11 cellular contexts compared by ENCODE assay signal in genomic region chrX:79367907-79368306, GRCh38. TPM values are rescaled to one million over a fixed set of nuclear protein-coding genes. Genes with fewer than 3 reads are reported as not detected.
DNase-seq lines count a peak whose midpoint lies in the region; ATAC-seq and TF ChIP-seq lines count a peak whose summit lies in the region.
"Had no signal": no experiment of that assay in that cellular context is flagged by ENCODE, and none has a peak within 500 bp of the region (broad histone marks: within the 10 kb centered on the region; RNA-seq: fewer than 3 reads in every experiment).

No MANE protein-coding gene starts in this region.

- H3K27me3 Mint-ChIP-seq in activated CD8-positive, alpha-beta T cell treated with anti-CD3 and anti-CD28 coated beads for 36 hours: no peaks in the 10 kb centered on the region

- TF ChIP-seq POLR2A in heart left ventricle (IDR thresholded peaks at IDR 0.05) (no peak), transverse colon (IDR thresholded peaks at IDR 0.05) (no peak)

- H3K4me1 Mint-ChIP-seq in activated CD8-positive, alpha-beta T cell treated with anti-CD3 and anti-CD28 coated beads for 36 hours (ENCODE audit: low read depth): peaks cover 35% of the 10 kb centered on the region

- peak overlapping the region; percentile 90 for H3K4me3 Mint-ChIP-seq in activated CD8-positive, alpha-beta T cell treated with anti-CD3 and anti-CD28 coated beads for 36 hours

- no peaks in the 10 kb centered on the region for H3K9me3 Mint-ChIP-seq in activated CD8-positive, alpha-beta T cell treated with anti-CD3 and anti-CD28 coated beads for 36 hours

- in situ Hi-C loops in transverse colon (cut with MboI; ENCODE audit: low pct_ligation_motif_present in 1 of 4, low pct_unique_long_range_greater_than_20kb in 1 of 4, low sequenced_read_pairs in 3 of 4): no loop called here

- 23 to 39% (median 33%) methylated on average over 3 of the region's 3 CpGs for WGBS in heart left ventricle, 4 donors
- 37% methylated on average over 3 of the region's 3 CpGs for WGBS in right cardiac atrium
- 22 to 42% methylated on average over 2 to 3 of the region's 3 CpGs for WGBS in transverse colon (ENCODE audit: low coverage in 1 of 2), 2 donors

- ATAC-seq in heart left ventricle (no peak), right cardiac atrium (no peak), left lung (no peak), HG02678 (IDR thresholded peaks at IDR 0.05; ENCODE audit: unreplicated experiment) (no peak)
- ATAC-seq in activated CD8-positive, alpha-beta T cell treated with anti-CD3 and anti-CD28 coated beads for 36 hours: no peak

- H3K27ac Mint-ChIP-seq in activated CD8-positive, alpha-beta T cell treated with anti-CD3 and anti-CD28 coated beads for 36 hours: peak overlapping the region; percentile 95
- H3K27ac Mint-ChIP-seq: brain had no signal

- CTCF ChIA-PET in activated CD8-positive, alpha-beta T cell treated with anti-CD3 and anti-CD28 coated beads for 36 hours (lab: Charles Lee): interaction anchor here (1.1 to 1.2 kb wide), 2 partner anchors 42 to 45 kb away, joined by 3 read pairs; no protein-coding TSS in a partner anchor

- intact Hi-C loops in heart left ventricle (cut with DNase I) (loop anchor here in 1 of 10 donors (2.0 kb wide), 1 partner anchor 45 kb away; no protein-coding TSS in a partner anchor), right cardiac atrium (cut with DNase I) (no loop called here), left lung (cut with DNase I) (no loop called here), transverse colon (cut with DNase I; ENCODE audit: low total_unique reads) (no loop called here)
- intact Hi-C loops in activated CD8-positive, alpha-beta T cell treated with anti-CD3 and anti-CD28 coated beads for 36 hours (cut with micrococcal nuclease): loop anchor here (10.0 kb wide), 1 partner anchor 203 kb away; no protein-coding TSS in a partner anchor

- H3K27me3 ChIP-seq in heart left ventricle (peaks cover 0 to 9% (median 0%) of the 10 kb centered on the region in 9 donors), right cardiac atrium (ENCODE audit: control insufficient read depth, insufficient read depth) (no peaks in the 10 kb centered on the region), left lung (peaks cover 0 to 5% of the 10 kb centered on the region in 2 donors), transverse colon (no peaks in the 10 kb centered on the region)

- H3K36me3 Mint-ChIP-seq in activated CD8-positive, alpha-beta T cell treated with anti-CD3 and anti-CD28 coated beads for 36 hours (ENCODE audit: low read depth): peaks cover 5% of the 10 kb centered on the region
- H3K36me3 Mint-ChIP-seq: brain had no signal

- TF ChIP-seq CTCF in heart left ventricle (IDR thresholded peaks at IDR 0.05) (no peak), left lung (IDR thresholded peaks at IDR 0.05) (no peak), transverse colon (IDR thresholded peaks at IDR 0.05) (no peak)
- TF ChIP-seq CTCF in activated CD8-positive, alpha-beta T cell treated with anti-CD3 and anti-CD28 coated beads for 36 hours (IDR thresholded peaks at IDR 0.05): no peak

- TF ChIP-seq EP300 in transverse colon (IDR thresholded peaks at IDR 0.05; ENCODE audit: low read depth): no peak

- no peak for DNase-seq in heart left ventricle
- no peak for DNase-seq in right cardiac atrium
- no peak for DNase-seq in activated CD8-positive, alpha-beta T cell treated with anti-CD3 and anti-CD28 coated beads for 36 hours
- no peak for DNase-seq in left lung
- no peak for DNase-seq in transverse colon
- DNase-seq in GF-D8 (lab: John Stamatoyannopoulos, UW): no peak
- DNase-seq in NCI-H1694 (lab: John Stamatoyannopoulos, UW): no peak
- DNase-seq: NCI-H1105 treated with DMSO at 0.1 percent for 48 hours; NK-92 treated with Interleukin-12 subunit alpha and Interleukin-12 subunit beta, amount 100 ng/mL, for 24 hours had no signal

- peaks cover 0 to 8% (median 0%) of the 10 kb centered on the region in 12 donors for H3K4me1 ChIP-seq in heart left ventricle
- H3K4me1 ChIP-seq in right cardiac atrium (ENCODE audit: control insufficient read depth, insufficient read depth, low read length): no peaks in the 10 kb centered on the region
- no peaks in the 10 kb centered on the region for H3K4me1 ChIP-seq in left lung
- H3K4me1 ChIP-seq in transverse colon: no peaks in the 10 kb centered on the region

- H3K4me3 ChIP-seq in heart left ventricle (peak overlapping the region in 9 of 12 donors; percentile 51 to 70 (median 57)), right cardiac atrium (ENCODE audit: low read length) (no peak overlapping the region), left lung (no peak overlapping the region), transverse colon (no peak overlapping the region)

- POLR2A ChIA-PET in activated CD8-positive, alpha-beta T cell treated with anti-CD3 and anti-CD28 coated beads for 36 hours (lab: Charles Lee): no interaction called here

- no peaks in the 10 kb centered on the region for H3K36me3 ChIP-seq in heart left ventricle
- no peaks in the 10 kb centered on the region for H3K36me3 ChIP-seq in left lung
- no peaks in the 10 kb centered on the region for H3K36me3 ChIP-seq in transverse colon

- peak overlapping the region in 10 of 12 donors; percentile 15 to 78 (median 67) for H3K27ac ChIP-seq in heart left ventricle
- H3K27ac ChIP-seq in right cardiac atrium (ENCODE audit: low read length): no peak overlapping the region
- H3K27ac ChIP-seq in left lung: peak overlapping the region; percentile 10 to 57
- peak overlapping the region in 3 of 4 donors; percentile 29 to 58 (median 57) for H3K27ac ChIP-seq in transverse colon

- H3K9me3 ChIP-seq in heart left ventricle: no peaks in the 10 kb centered on the region
- no peaks in the 10 kb centered on the region for H3K9me3 ChIP-seq in right cardiac atrium (ENCODE audit: control insufficient read depth, low read length)
- H3K9me3 ChIP-seq in left lung: no peaks in the 10 kb centered on the region
- no peaks in the 10 kb centered on the region for H3K9me3 ChIP-seq in transverse colon

RNA-seq across cellular contexts. Expression of gene ITM2A, which starts 0.8 kb away (rescaled TPM):
- total RNA-seq in heart left ventricle (10 to 100 TPM; 41.5 to 83.7 (median 67.6) TPM), right cardiac atrium (100 to 1,000 TPM; 128 to 174 (median 145) TPM), left lung (10 to 100 TPM; 33.6 to 37.3 TPM), transverse colon (10 to 100 TPM in 2 of 4 donors, 1 to 10 TPM in 2; 1.8 to 27.7 (median 9.6) TPM)
- polyA plus RNA-seq in heart left ventricle (10 to 100 TPM; 31.0 to 51.7 TPM), right cardiac atrium (76.3 TPM)
- 10 to 100 TPM; 63.1 to 70.5 TPM for total RNA-seq in activated CD8-positive, alpha-beta T cell treated with anti-CD3 and anti-CD28 coated beads for 36 hours

Comparison
In these comparisons a context has a peak if more than half of its experiments do, and no peak if none do; other contexts are left out.
1. H3K4me3 ChIP-seq: peak in heart left ventricle (9 of 12); none in right cardiac atrium (single experiment), left lung (0 of 2) and transverse colon (0 of 4).